ENCODE assay signal across 8 cellular contexts in genomic region chr14:65156568-65157366, GRCh38. TPM values are rescaled to one million over a fixed set of nuclear protein-coding genes. Genes with fewer than 3 reads are reported as not detected.
A peak's percentile ranks its signal among the peaks of the same experiment; 100 is the strongest.
DNase-seq lines count a peak whose midpoint lies in the region; ATAC-seq, FAIRE-seq and TF ChIP-seq lines count a peak whose summit lies in the region.

No MANE protein-coding gene starts in this region.

- H3K27ac ChIP-seq in RWPE2 (ENCODE audit: poor library complexity, severe bottlenecking) (no peak overlapping the region), keratinocyte (ENCODE audit: control insufficient read depth, insufficient read depth, low read length) (no peak overlapping the region), aorta (ENCODE audit: low read depth in 1 of 2, low read length in 2 of 2) (peak overlapping the region in 1 of 2 donors; percentile 92)

- 9 to 13% methylated on average over 15 of the region's 15 CpGs for WGBS in aorta, 2 donors

- H3K4me3 Mint-ChIP-seq in endothelial cell (ENCODE audit: unreplicated experiment) = no peak overlapping the region

- no peak for DNase-seq in RWPE2 (ENCODE audit: low spot score)
- DNase-seq in keratinocyte (ENCODE audit: low read depth, low spot score) = no peak
- peak; percentile 64 to 78 for DNase-seq in aorta
- DNase-seq in endothelial cell (ENCODE audit: low spot score) = no peak
- no peak for DNase-seq in ecto neural progenitor cell (ENCODE audit: low spot score)
- DNase-seq in NCI-H345 (lab: John Stamatoyannopoulos, UW) = no peak

- H3K27me3 ChIP-seq in RWPE2 (ENCODE audit: insufficient read depth, poor library complexity, severe bottlenecking) (no peaks in the 10 kb centered on the region), keratinocyte (ENCODE audit: control insufficient read depth, extremely low read depth, insufficient read depth, low read length) (no peaks in the 10 kb centered on the region), aorta (ENCODE audit: control insufficient read depth in 1 of 2, insufficient read depth in 2 of 2, low read length in 1 of 2) (no peaks in the 10 kb centered on the region)

- no peaks in the 10 kb centered on the region for H3K79me2 ChIP-seq in keratinocyte (ENCODE audit: control insufficient read depth, insufficient read depth, low read length)

- dilution Hi-C loops in keratinocyte (cut with MboI; ENCODE audit: extremely low pct_ligation_motif_present, low sequenced_read_pairs) = no loop called here

- H3K9me3 Mint-ChIP-seq in endothelial cell (ENCODE audit: unreplicated experiment) = no peaks in the 10 kb centered on the region

- peaks cover 7% of the 10 kb centered on the region for H3K4me1 Mint-ChIP-seq in endothelial cell (ENCODE audit: unreplicated experiment)

- TF ChIP-seq CTCF in RWPE2 (IDR thresholded peaks at IDR 0.05; ENCODE audit: poor library complexity, severe bottlenecking) = no peak
- no peak for TF ChIP-seq CTCF in keratinocyte (optimal IDR thresholded peaks at IDR 0.05 in 1 of 3, IDR thresholded peaks at IDR 0.05 in 1 of 3, conservative IDR thresholded peaks at IDR 0.05 in 1 of 3; ENCODE audit: extremely low read depth in 1 of 3, insufficient read depth in 2 of 3, low read length in 3 of 3)
- TF ChIP-seq CTCF in endothelial cell (IDR thresholded peaks at IDR 0.05; ENCODE audit: unreplicated experiment) = no peak

- H4K20me1 ChIP-seq in keratinocyte (ENCODE audit: control insufficient read depth, extremely low read depth, insufficient read depth, low read length) = no peaks in the 10 kb centered on the region

- H3K36me3 ChIP-seq in RWPE2 (ENCODE audit: low read depth) (no peaks in the 10 kb centered on the region), keratinocyte (ENCODE audit: control insufficient read depth in 2 of 2, extremely low read depth in 1 of 2, insufficient read depth in 2 of 2, low read length in 2 of 2) (no peaks in the 10 kb centered on the region), aorta (ENCODE audit: control insufficient read depth in 1 of 2, insufficient read depth in 2 of 2, low read length in 1 of 2) (no peaks in the 10 kb centered on the region)

- intact Hi-C loops in aorta (cut with DNase I) = loop anchor here (2.0 to 5.0 kb wide), 2 partner anchors 54 kb away; partner anchors contain the start of gene MAX (in 2 of the 2)

- peak overlapping the region; percentile 9 for H3K9ac ChIP-seq in keratinocyte (ENCODE audit: control insufficient read depth, extremely low read depth, insufficient read depth, low read length)

- ATAC-seq in GM18502 (IDR thresholded peaks at IDR 0.05; ENCODE audit: poor library complexity, unreplicated experiment) = peak; percentile 83
- peak; percentile 68 for ATAC-seq in HG02840 (IDR thresholded peaks at IDR 0.05; ENCODE audit: low FRiP score, unreplicated experiment)
- ATAC-seq in RWPE2 (ENCODE audit: low read depth) = peak; percentile 45; the same call in 2 of the 3 replicates
- peak; percentile 81 for ATAC-seq in aorta (ENCODE audit: low FRiP score)

- no peaks in the 10 kb centered on the region for H3K4me1 ChIP-seq in RWPE2 (ENCODE audit: insufficient read depth, poor library complexity, severe bottlenecking)
- H3K4me1 ChIP-seq in keratinocyte (ENCODE audit: control insufficient read depth, extremely low read depth, insufficient read depth, low read length) = peaks cover 5% of the 10 kb centered on the region
- no peaks in the 10 kb centered on the region for H3K4me1 ChIP-seq in aorta (ENCODE audit: control insufficient read depth in 1 of 2, insufficient read depth in 2 of 2, low read length in 2 of 2)

- peak overlapping the region; percentile 51 for H2AFZ ChIP-seq in keratinocyte (ENCODE audit: control insufficient read depth, low read length)

- H3K4me3 ChIP-seq in RWPE2 (ENCODE audit: severe bottlenecking) = no peak overlapping the region
- H3K4me3 ChIP-seq in keratinocyte (ENCODE audit: control insufficient read depth in 2 of 3, extremely low read depth in 1 of 3, insufficient read depth in 2 of 3, low read depth in 1 of 3, low read length in 3 of 3) = no peak overlapping the region
- H3K4me3 ChIP-seq in aorta (ENCODE audit: low read length in 2 of 2) = no peak overlapping the region

- H3K36me3 Mint-ChIP-seq in endothelial cell (ENCODE audit: low read depth, unreplicated experiment) = no peaks in the 10 kb centered on the region

- peaks cover 3% of the 10 kb centered on the region for H3K27me3 Mint-ChIP-seq in endothelial cell (ENCODE audit: unreplicated experiment)

- H3K4me2 ChIP-seq in keratinocyte (ENCODE audit: control insufficient read depth, extremely low read depth, insufficient read depth, low read depth, low read length) = peak overlapping the region; percentile 54

- no peaks in the 10 kb centered on the region for H3K9me3 ChIP-seq in RWPE2 (ENCODE audit: severe bottlenecking)
- no peaks in the 10 kb centered on the region for H3K9me3 ChIP-seq in keratinocyte (ENCODE audit: control insufficient read depth, low read depth, low read length)
- no peaks in the 10 kb centered on the region for H3K9me3 ChIP-seq in aorta (ENCODE audit: control insufficient read depth, low read length)

- FAIRE-seq in keratinocyte (lab: Jason Lieb, UNC) = no peak

- H3K27ac Mint-ChIP-seq in endothelial cell (ENCODE audit: unreplicated experiment) = no peak overlapping the region

- no peaks in the 10 kb centered on the region for H3K9me1 ChIP-seq in keratinocyte (ENCODE audit: control insufficient read depth, extremely low read depth, insufficient read depth, low read length)

RNA-seq across cellular contexts. Expression of gene MAX, which starts 54.5 kb away (rescaled TPM):
- 51.8 to 81.6 TPM (median 65.2 TPM) in 3 replicates for polyA plus RNA-seq in keratinocyte
- 20.0 TPM for polyA plus RNA-seq in keratinocyte (2011; ENCODE audit: low read depth)
- polyA plus RNA-seq in keratinocyte (2011; cell fraction: cytosol; rRNA removed) = 76.8 and 80.6 TPM in 2 replicates
- polyA plus RNA-seq in keratinocyte (2011; cell fraction: nucleus; rRNA removed) = 53.9 and 57.8 TPM in 2 replicates
- polyA plus RNA-seq in keratinocyte (2012; ENCODE audit: low replicate concordance) = 40.5 and 53.5 TPM in 2 replicates
- polyA minus RNA-seq in keratinocyte = 45.8 to 79.4 TPM (median 58.1 TPM) in 3 replicates
- polyA minus RNA-seq in keratinocyte (2011; cell fraction: cytosol; rRNA and poly(A)+ RNA removed) = 108 TPM
- polyA minus RNA-seq in keratinocyte (2011; cell fraction: nucleus; rRNA and poly(A)+ RNA removed) = 34.7 and 37.4 TPM in 2 replicates
- total RNA-seq in aorta = 10 to 100 TPM; 65.6 to 98.0 TPM
- 10 to 100 TPM; 42.6 to 61.7 TPM for polyA plus RNA-seq in aorta
- total RNA-seq in endothelial cell (ENCODE audit: unreplicated experiment) = 76.1 TPM

Comparison
In these comparisons a context has a peak if more than half of its experiments do, and no peak if none do; other contexts are left out.
1. DNase-seq: peak in aorta (2 of 2); none in RWPE2 (single experiment), keratinocyte (single experiment), endothelial cell (single experiment), ecto neural progenitor cell (single experiment) and NCI-H345 (single experiment).
2. Peak in every context shown above with its lines, with median percentiles within 50 percentile points of each other: ATAC-seq.